1 cellular context compared by ENCODE assay signal in the genomic region with DNA sequence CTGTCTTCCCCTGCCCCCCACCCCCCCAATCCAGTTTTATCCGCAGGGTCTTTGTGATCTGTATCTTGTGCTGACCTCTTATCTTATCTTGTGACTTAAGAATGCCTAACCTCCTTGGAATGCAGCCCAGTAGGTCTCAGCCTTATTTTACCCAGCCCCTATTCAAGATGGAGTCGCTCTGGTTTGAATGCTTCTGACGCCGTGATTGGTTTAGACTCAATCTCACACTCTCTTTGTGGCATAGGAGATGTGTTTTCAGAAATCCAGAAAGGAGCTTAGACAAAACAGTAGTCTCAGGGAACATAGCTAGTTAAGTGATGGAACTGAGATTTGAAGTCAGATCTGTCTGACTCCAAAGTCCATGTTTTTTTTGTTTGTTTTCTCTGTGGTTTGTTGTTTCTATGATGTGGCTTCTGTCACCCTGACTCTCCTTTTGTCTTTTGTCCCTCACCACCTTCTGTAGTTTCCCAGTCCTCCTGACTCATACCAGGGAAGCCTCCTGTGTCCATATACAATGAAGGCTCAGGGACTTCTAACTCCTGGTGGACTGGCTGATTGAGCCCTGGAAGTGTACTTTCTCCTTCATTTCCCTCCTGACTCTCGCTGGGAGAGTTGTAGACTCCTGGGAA.
TF ChIP-seq lines count a peak whose summit lies in the region.

No MANE protein-coding gene starts in this region.

TF ChIP-seq in HepG2, 621 proteins besides CTCF, POLR2A, EP300 and RAD21 (continued from another document):
- TF ChIP-seq NR2F6 (IDR thresholded peaks at IDR 0.05): no peak
- no peak for TF ChIP-seq NR2F6 (CRISPR knock-in tag; IDR thresholded peaks at IDR 0.05)
- TF ChIP-seq, protein P1, sequence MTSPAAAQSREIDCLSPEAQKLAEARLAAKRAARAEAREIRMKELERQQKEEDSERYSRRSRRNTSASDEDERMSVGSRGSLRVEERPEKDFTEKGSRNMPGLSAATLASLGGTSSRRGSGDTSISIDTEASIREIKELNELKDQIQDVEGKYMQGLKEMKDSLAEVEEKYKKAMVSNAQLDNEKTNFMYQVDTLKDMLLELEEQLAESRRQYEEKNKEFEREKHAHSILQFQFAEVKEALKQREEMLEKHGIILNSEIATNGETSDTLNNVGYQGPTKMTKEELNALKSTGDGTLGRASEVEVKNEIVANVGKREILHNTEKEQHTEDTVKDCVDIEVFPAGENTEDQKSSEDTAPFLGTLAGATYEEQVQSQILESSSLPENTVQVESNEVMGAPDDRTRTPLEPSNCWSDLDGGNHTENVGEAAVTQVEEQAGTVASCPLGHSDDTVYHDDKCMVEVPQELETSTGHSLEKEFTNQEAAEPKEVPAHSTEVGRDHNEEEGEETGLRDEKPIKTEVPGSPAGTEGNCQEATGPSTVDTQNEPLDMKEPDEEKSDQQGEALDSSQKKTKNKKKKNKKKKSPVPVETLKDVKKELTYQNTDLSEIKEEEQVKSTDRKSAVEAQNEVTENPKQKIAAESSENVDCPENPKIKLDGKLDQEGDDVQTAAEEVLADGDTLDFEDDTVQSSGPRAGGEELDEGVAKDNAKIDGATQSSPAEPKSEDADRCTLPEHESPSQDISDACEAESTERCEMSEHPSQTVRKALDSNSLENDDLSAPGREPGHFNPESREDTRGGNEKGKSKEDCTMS (CRISPR knock-in tag; conservative IDR thresholded peaks at IDR 0.05): no peak
- no peak for TF ChIP-seq ZNF460 (CRISPR knock-in tag; IDR thresholded peaks at IDR 0.05; ENCODE audit: borderline replicate concordance)
- TF ChIP-seq ZNF326 (CRISPR knock-in tag; IDR thresholded peaks at IDR 0.05; ENCODE audit: borderline replicate concordance): no peak
- TF ChIP-seq RARG (CRISPR knock-in tag; IDR thresholded peaks at IDR 0.05; ENCODE audit: low read depth): no peak
- no peak for TF ChIP-seq KDM5B (CRISPR knock-in tag; IDR thresholded peaks at IDR 0.05; ENCODE audit: borderline replicate concordance)
- TF ChIP-seq ATF7-NPFF (CRISPR knock-in tag; IDR thresholded peaks at IDR 0.05; ENCODE audit: low read depth): no peak
- peak; percentile 53; the same call in 1 of the 2 replicates for TF ChIP-seq THAP11 (CRISPR knock-in tag; IDR thresholded peaks at IDR 0.05)
- TF ChIP-seq SOX6 (IDR thresholded peaks at IDR 0.05): no peak
- peak; percentile 72 for TF ChIP-seq SOX6 (CRISPR knock-in tag; IDR thresholded peaks at IDR 0.05)
- peak; percentile 34; the same call in 1 of the 2 replicates for TF ChIP-seq YEATS2 (CRISPR knock-in tag; IDR thresholded peaks at IDR 0.05; ENCODE audit: borderline replicate concordance)
- 0 out of 2 replicates have a peak, but pooled peaks have one; percentile 36 for TF ChIP-seq HNF1B (CRISPR knock-in tag; IDR thresholded peaks at IDR 0.05)
- peak; percentile 49; the same call in 1 of the 2 replicates for TF ChIP-seq ZMYM4 (CRISPR knock-in tag; IDR thresholded peaks at IDR 0.05)
- no peak for TF ChIP-seq ZNF441 (CRISPR knock-in tag; IDR thresholded peaks at IDR 0.05; ENCODE audit: borderline replicate concordance)
- no peak for TF ChIP-seq DNMT1 (CRISPR knock-in tag; IDR thresholded peaks at IDR 0.05)
- no peak for TF ChIP-seq MXD4 (CRISPR knock-in tag; IDR thresholded peaks at IDR 0.05)
- no peak for TF ChIP-seq PLRG1 (conservative IDR thresholded peaks at IDR 0.05)
- TF ChIP-seq HOMEZ (CRISPR knock-in tag; IDR thresholded peaks at IDR 0.05; ENCODE audit: low read depth): peak; percentile 36; the same call in 1 of the 2 replicates
- TF ChIP-seq ZNF83 (CRISPR knock-in tag; IDR thresholded peaks at IDR 0.05; ENCODE audit: borderline replicate concordance): no peak
- TF ChIP-seq POGZ (CRISPR knock-in tag; IDR thresholded peaks at IDR 0.05): peak; percentile 70
- peak; percentile 63; the same call in 1 of the 2 replicates for TF ChIP-seq TBX3 (IDR thresholded peaks at IDR 0.05; ENCODE audit: borderline replicate concordance)
- TF ChIP-seq TEAD3 (CRISPR knock-in tag; optimal IDR thresholded peaks at IDR 0.05; ENCODE audit: borderline replicate concordance): peak; percentile 47
- peak; percentile 49; the same call in 1 of the 2 replicates for TF ChIP-seq GATAD1 (CRISPR knock-in tag; IDR thresholded peaks at IDR 0.05)
- TF ChIP-seq CENPX (CRISPR knock-in tag; IDR thresholded peaks at IDR 0.05): no peak
- no peak for TF ChIP-seq ZNF572 (CRISPR knock-in tag; IDR thresholded peaks at IDR 0.05)
- TF ChIP-seq GFI1 (CRISPR knock-in tag; IDR thresholded peaks at IDR 0.05; ENCODE audit: borderline replicate concordance): peak; percentile 85; the same call in 1 of the 2 replicates
- TF ChIP-seq ARID5B (CRISPR knock-in tag; IDR thresholded peaks at IDR 0.05): peak; percentile 53
- no peak for TF ChIP-seq ZNF547 (CRISPR knock-in tag; IDR thresholded peaks at IDR 0.05)
- TF ChIP-seq ASH2L (IDR thresholded peaks at IDR 0.05; ENCODE audit: insufficient read length, low read depth, low read length): peak; percentile 44
- peak; percentile 52 for TF ChIP-seq HNF4A (CRISPR knock-in tag; IDR thresholded peaks at IDR 0.05)
- TF ChIP-seq FOXK1 (CRISPR knock-in tag; IDR thresholded peaks at IDR 0.05; ENCODE audit: borderline replicate concordance, low read depth): peak; percentile 55; the same call in 1 of the 2 replicates
- no peak for TF ChIP-seq MBNL3 (CRISPR knock-in tag; conservative IDR thresholded peaks at IDR 0.05)
- peak; percentile 45; the same call in 1 of the 2 replicates for TF ChIP-seq JUNB (CRISPR knock-in tag; IDR thresholded peaks at IDR 0.05; ENCODE audit: borderline replicate concordance)
- peak; percentile 50; the same call in 1 of the 2 replicates for TF ChIP-seq FOXA3 (CRISPR knock-in tag; IDR thresholded peaks at IDR 0.05)
- TF ChIP-seq TCF12 (IDR thresholded peaks at IDR 0.05): no peak
- no peak for TF ChIP-seq TCF12 (CRISPR knock-in tag; IDR thresholded peaks at IDR 0.05)
- no peak for TF ChIP-seq ZNF180 (CRISPR knock-in tag; IDR thresholded peaks at IDR 0.05; ENCODE audit: borderline replicate concordance, low read depth)
- no peak for TF ChIP-seq ETV5 (CRISPR knock-in tag; IDR thresholded peaks at IDR 0.05; ENCODE audit: borderline replicate concordance)
- no peak for TF ChIP-seq ZNF350 (CRISPR knock-in tag; IDR thresholded peaks at IDR 0.05; ENCODE audit: borderline replicate concordance, low read depth)
- TF ChIP-seq, protein P2, sequence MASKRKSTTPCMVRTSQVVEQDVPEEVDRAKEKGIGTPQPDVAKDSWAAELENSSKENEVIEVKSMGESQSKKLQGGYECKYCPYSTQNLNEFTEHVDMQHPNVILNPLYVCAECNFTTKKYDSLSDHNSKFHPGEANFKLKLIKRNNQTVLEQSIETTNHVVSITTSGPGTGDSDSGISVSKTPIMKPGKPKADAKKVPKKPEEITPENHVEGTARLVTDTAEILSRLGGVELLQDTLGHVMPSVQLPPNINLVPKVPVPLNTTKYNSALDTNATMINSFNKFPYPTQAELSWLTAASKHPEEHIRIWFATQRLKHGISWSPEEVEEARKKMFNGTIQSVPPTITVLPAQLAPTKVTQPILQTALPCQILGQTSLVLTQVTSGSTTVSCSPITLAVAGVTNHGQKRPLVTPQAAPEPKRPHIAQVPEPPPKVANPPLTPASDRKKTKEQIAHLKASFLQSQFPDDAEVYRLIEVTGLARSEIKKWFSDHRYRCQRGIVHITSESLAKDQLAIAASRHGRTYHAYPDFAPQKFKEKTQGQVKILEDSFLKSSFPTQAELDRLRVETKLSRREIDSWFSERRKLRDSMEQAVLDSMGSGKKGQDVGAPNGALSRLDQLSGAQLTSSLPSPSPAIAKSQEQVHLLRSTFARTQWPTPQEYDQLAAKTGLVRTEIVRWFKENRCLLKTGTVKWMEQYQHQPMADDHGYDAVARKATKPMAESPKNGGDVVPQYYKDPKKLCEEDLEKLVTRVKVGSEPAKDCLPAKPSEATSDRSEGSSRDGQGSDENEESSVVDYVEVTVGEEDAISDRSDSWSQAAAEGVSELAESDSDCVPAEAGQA (IDR thresholded peaks at IDR 0.05; ENCODE audit: low read depth): no peak
- TF ChIP-seq, protein P2 (CRISPR knock-in tag; IDR thresholded peaks at IDR 0.05; ENCODE audit: borderline replicate concordance): no peak
- 0 out of 2 replicates have a peak, but pooled peaks have one; percentile 25 for TF ChIP-seq ZNF12 (CRISPR knock-in tag; IDR thresholded peaks at IDR 0.05)
- TF ChIP-seq KAT8 (CRISPR knock-in tag; IDR thresholded peaks at IDR 0.05): peak; percentile 83
- TF ChIP-seq ZNF839 (CRISPR knock-in tag; IDR thresholded peaks at IDR 0.05; ENCODE audit: borderline replicate concordance): no peak
- peak in 1 of 2 experiments; percentile 20; a peak in 1 of 4 replicates for TF ChIP-seq NR2F1 (CRISPR knock-in tag; IDR thresholded peaks at IDR 0.05)
- TF ChIP-seq, protein P3, sequence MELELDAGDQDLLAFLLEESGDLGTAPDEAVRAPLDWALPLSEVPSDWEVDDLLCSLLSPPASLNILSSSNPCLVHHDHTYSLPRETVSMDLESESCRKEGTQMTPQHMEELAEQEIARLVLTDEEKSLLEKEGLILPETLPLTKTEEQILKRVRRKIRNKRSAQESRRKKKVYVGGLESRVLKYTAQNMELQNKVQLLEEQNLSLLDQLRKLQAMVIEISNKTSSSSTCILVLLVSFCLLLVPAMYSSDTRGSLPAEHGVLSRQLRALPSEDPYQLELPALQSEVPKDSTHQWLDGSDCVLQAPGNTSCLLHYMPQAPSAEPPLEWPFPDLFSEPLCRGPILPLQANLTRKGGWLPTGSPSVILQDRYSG (CRISPR knock-in tag; IDR thresholded peaks at IDR 0.05): no peak
- no peak for TF ChIP-seq HMG20B (CRISPR knock-in tag; conservative IDR thresholded peaks at IDR 0.05)
- TF ChIP-seq GABPA (IDR thresholded peaks at IDR 0.05; ENCODE audit: low read depth, low read length): no peak
- peak; percentile 34; the same call in 1 of the 2 replicates for TF ChIP-seq GABPA (CRISPR knock-in tag; IDR thresholded peaks at IDR 0.05; ENCODE audit: low read depth)
- TF ChIP-seq ZFP82 (CRISPR knock-in tag; IDR thresholded peaks at IDR 0.05; ENCODE audit: borderline replicate concordance): no peak
- no peak for TF ChIP-seq FLYWCH1 (CRISPR knock-in tag; IDR thresholded peaks at IDR 0.05)
